In genomic region chrY:6209565-6209964, GRCh38 we compare ENCODE assay signal across 15 cellular contexts. TPM values are rescaled to one million over a fixed set of nuclear protein-coding genes. Genes with fewer than 3 reads are reported as not detected.
"Had no signal": no experiment of that assay in that cellular context is flagged by ENCODE, and none has a peak within 500 bp of the region (broad histone marks: within the 10 kb centered on the region; RNA-seq: fewer than 3 reads in every experiment).

No MANE protein-coding gene starts in this region.

RNA-seq across cellular contexts. Expression of gene TSPY2, which starts 36.5 kb away (rescaled TPM):
- total RNA-seq: stomach, subcutaneous adipose tissue, suprapubic skin, temporal lobe, thoracic aorta, thyroid gland, tibial nerve, transverse colon, upper lobe of left lung, upper lobe of right lung, ureter, urinary bladder, uterus, vagina had no signal
- polyA plus RNA-seq: stomach, thymus, urinary bladder had no signal
